In genomic region chr16:67565470-67566100, GRCh38 we compare ENCODE assay signal across 17 cellular contexts. TPM values are rescaled to one million over a fixed set of nuclear protein-coding genes. Genes with fewer than 3 reads are reported as not detected.
A peak's percentile ranks its signal among the peaks of the same experiment; 100 is the strongest.
DNase-seq lines count a peak whose midpoint lies in the region; ATAC-seq and TF ChIP-seq lines count a peak whose summit lies in the region.
"Had no signal": no experiment of that assay in that cellular context is flagged by ENCODE, and none has a peak within 500 bp of the region (broad histone marks: within the 10 kb centered on the region; RNA-seq: fewer than 3 reads in every experiment).

No MANE protein-coding gene starts in this region.

- H3K9me2 ChIP-seq in OCI-LY1 (ENCODE audit: low read depth, low read length) (no peaks in the 10 kb centered on the region), GM23248 (ENCODE audit: insufficient read depth) (no peaks in the 10 kb centered on the region)

- in situ Hi-C loops in GM23248 (cut with MboI), result no loop called here

- WGBS in GM23248 (ENCODE audit: low coverage in 1 of 2, low lambda C conversion rate in 2 of 2, missing lambda C conversion rate in 2 of 2), 2 experiments, result 92 to 97% methylated on average over 8 of the region's 8 CpGs

- intact Hi-C loops in Caco-2 (cut with micrococcal nuclease; ENCODE audit: unreplicated experiment), result no loop called here

- H3K4me1 ChIP-seq in BLaER1 (peaks cover 60% of the 10 kb centered on the region), Caco-2 (peaks cover 13% of the 10 kb centered on the region), OCI-LY1 (ENCODE audit: insufficient read depth, low read length, severe bottlenecking) (peaks cover 47% of the 10 kb centered on the region), GM23248 (ENCODE audit: insufficient read depth) (peaks cover 16% of the 10 kb centered on the region)

- H3K27ac Mint-ChIP-seq in Caco-2 (ENCODE audit: unreplicated experiment) (no peak overlapping the region), brain (no peak overlapping the region)
- H3K27ac Mint-ChIP-seq: dendritic cell treated with granulocyte-macrophage colony-stimulating factor and Interleukin-4, amounts not matched to agents 40 ng/mL and 50 ng/mL, for 4 days had no signal

- no peaks in the 10 kb centered on the region for H3K27me3 Mint-ChIP-seq in Caco-2 (ENCODE audit: insufficient read depth, unreplicated experiment)
- no peaks in the 10 kb centered on the region for H3K27me3 Mint-ChIP-seq in brain
- H3K27me3 Mint-ChIP-seq: dendritic cell treated with granulocyte-macrophage colony-stimulating factor and Interleukin-4, amounts not matched to agents 40 ng/mL and 50 ng/mL, for 4 days; progenitor cell of endocrine pancreas had no signal

- H3K4me3 Mint-ChIP-seq in Caco-2 (ENCODE audit: unreplicated experiment) (no peak overlapping the region), brain (peak overlapping the region in 3 of 5 experiments; percentile 47 to 95 (median 89))
- H3K4me3 Mint-ChIP-seq: dendritic cell treated with granulocyte-macrophage colony-stimulating factor and Interleukin-4, amounts not matched to agents 40 ng/mL and 50 ng/mL, for 4 days had no signal

- TSS peak; percentile 6 for BruUV-seq in Caco-2 (replicated peaks; lab: Mats Ljungman, UMichigan)

- H3K9me3 Mint-ChIP-seq in Caco-2 (ENCODE audit: unreplicated experiment) (no peaks in the 10 kb centered on the region), brain (no peaks in the 10 kb centered on the region)
- H3K9me3 Mint-ChIP-seq: dendritic cell treated with granulocyte-macrophage colony-stimulating factor and Interleukin-4, amounts not matched to agents 40 ng/mL and 50 ng/mL, for 4 days had no signal

- H2AFZ ChIP-seq in OCI-LY1 (ENCODE audit: low read length) (no peak overlapping the region), GM23248 (no peak overlapping the region)

- H3K27ac ChIP-seq in BLaER1 (peak overlapping the region; percentile 100), OCI-LY1 (ENCODE audit: low read depth, low read length, poor library complexity, severe bottlenecking) (peak overlapping the region; percentile 89), GM23248 (no peak overlapping the region)
- H3K27ac ChIP-seq: thoracic aorta had no signal

- peak overlapping the region; percentile 100 for H3K9ac ChIP-seq in BLaER1
- H3K9ac ChIP-seq in OCI-LY1 (ENCODE audit: low read length), result peak overlapping the region; percentile 95
- no peak overlapping the region for H3K9ac ChIP-seq in GM23248

- no peaks in the 10 kb centered on the region for H3K27me3 ChIP-seq in BLaER1
- H3K27me3 ChIP-seq in Caco-2 (replicated peaks; ENCODE audit: control insufficient read depth, insufficient read depth, low read length), result no peaks in the 10 kb centered on the region
- no peaks in the 10 kb centered on the region for H3K27me3 ChIP-seq in OCI-LY1 (ENCODE audit: insufficient read depth, low read length)
- H3K27me3 ChIP-seq in GM23248 (replicated peaks; ENCODE audit: insufficient read depth), result no peaks in the 10 kb centered on the region
- H3K27me3 ChIP-seq: heart right ventricle had no signal

- peaks cover 15% of the 10 kb centered on the region for H3K36me3 Mint-ChIP-seq in Caco-2 (ENCODE audit: insufficient read depth, unreplicated experiment)
- H3K36me3 Mint-ChIP-seq in brain, result peaks cover 3% of the 10 kb centered on the region

- no peaks in the 10 kb centered on the region for H3F3A ChIP-seq in OCI-LY1 (ENCODE audit: insufficient read depth, low read length)
- peaks cover 24% of the 10 kb centered on the region for H3F3A ChIP-seq in GM23248 (ENCODE audit: insufficient read depth)

- POLR2A ChIA-PET in Caco-2 (lab: Charles Lee), result no interaction called here

- DNase-seq in Caco-2, result no peak
- no peak for DNase-seq in GM23248
- DNase-seq in NCI-H774 (lab: John Stamatoyannopoulos, UW), result no peak
- DNase-seq in activated T-cell treated with anti-CD3 and anti-CD28 coated beads, Interleukin-2, amount 50 U/mL, for 48 hours, result no peak
- DNase-seq: heart right ventricle, IMR-90, left cardiac atrium, NCI-H1417, NCI-H446, SW 1271 had no signal

- H4K20me1 ChIP-seq in BLaER1 (peaks cover 58% of the 10 kb centered on the region), OCI-LY1 (ENCODE audit: insufficient read depth, low read length) (no peaks in the 10 kb centered on the region), GM23248 (ENCODE audit: insufficient read depth) (no peaks in the 10 kb centered on the region)

- CTCF ChIA-PET in Caco-2 (lab: Charles Lee), result interaction anchor here (0.6 kb wide), 1 partner anchor 18 kb away, joined by 5 read pairs; no protein-coding TSS in a partner anchor

- H3K4me1 Mint-ChIP-seq in Caco-2 (ENCODE audit: low read depth, unreplicated experiment), result peaks cover 20% of the 10 kb centered on the region
- H3K4me1 Mint-ChIP-seq in brain, result peaks cover 40% of the 10 kb centered on the region

- H3K36me3 ChIP-seq in BLaER1, result peaks cover 16% of the 10 kb centered on the region; the same call in 1 of the 2 replicates
- H3K36me3 ChIP-seq in Caco-2 (ENCODE audit: control insufficient read depth, insufficient read depth, low read length), result no peaks in the 10 kb centered on the region; the same call in 1 of the 2 replicates
- H3K36me3 ChIP-seq in OCI-LY1 (ENCODE audit: insufficient read depth, low read length), result 0 out of 2 replicates have a peak, but pooled peaks cover under 1% of the 10 kb centered on the region
- H3K36me3 ChIP-seq in GM23248 (ENCODE audit: low read depth), result no peaks in the 10 kb centered on the region
- H3K36me3 ChIP-seq: heart right ventricle, thoracic aorta had no signal

- ATAC-seq in HG03520 (IDR thresholded peaks at IDR 0.05; ENCODE audit: unreplicated experiment), result no peak
- ATAC-seq: heart right ventricle, left cardiac atrium had no signal

- H3K4me2 ChIP-seq in BLaER1 (peak overlapping the region; percentile 96), OCI-LY1 (ENCODE audit: low read length) (peak overlapping the region; percentile 81), GM23248 (ENCODE audit: unreplicated experiment) (no peak overlapping the region)

- H3K79me2 ChIP-seq in OCI-LY1 (ENCODE audit: insufficient read depth, low read length), result peaks cover 79% of the 10 kb centered on the region
- peaks cover 74% of the 10 kb centered on the region for H3K79me2 ChIP-seq in GM23248 (ENCODE audit: insufficient read depth)

- H3K9me3 ChIP-seq in BLaER1, result no peaks in the 10 kb centered on the region
- H3K9me3 ChIP-seq in Caco-2, result no peaks in the 10 kb centered on the region
- no peaks in the 10 kb centered on the region for H3K9me3 ChIP-seq in OCI-LY1 (ENCODE audit: low read length)
- H3K9me3 ChIP-seq in GM23248 (ENCODE audit: low read depth), result no peaks in the 10 kb centered on the region
- H3K9me3 ChIP-seq: heart right ventricle, thoracic aorta had no signal

- TF ChIP-seq CTCF in Caco-2 (IDR thresholded peaks at IDR 0.05; ENCODE audit: insufficient read depth in 1 of 2, low read depth in 1 of 2, low read length in 1 of 2, severe bottlenecking in 1 of 2, unreplicated experiment in 1 of 2), result no peak
- TF ChIP-seq CTCF in OCI-LY1 (IDR thresholded peaks at IDR 0.05; ENCODE audit: low read length), result no peak
- no peak for TF ChIP-seq CTCF in brain (conservative IDR thresholded peaks at IDR 0.05)

- peak overlapping the region; percentile 96; the same call in 1 of the 2 replicates for H3K4me3 ChIP-seq in BLaER1
- no peak overlapping the region for H3K4me3 ChIP-seq in Caco-2 (ENCODE audit: low read depth, low read length)
- H3K4me3 ChIP-seq in OCI-LY1 (ENCODE audit: low read depth, low read length, poor library complexity, severe bottlenecking), result peak overlapping the region; percentile 93
- no peak overlapping the region for H3K4me3 ChIP-seq in GM23248
- H3K4me3 ChIP-seq: thoracic aorta had no signal

RNA-seq across cellular contexts. Expression of gene CTCF, which starts 3.3 kb away (rescaled TPM):
- 60.8 and 67.8 TPM in 2 replicates for total RNA-seq in Caco-2 (2022)
- polyA plus RNA-seq in brain (ENCODE audit: insufficient read depth, low read depth, low replicate concordance) (58.2 TPM), GM23248 (2016; fragmentation: Nextera tagmentation; extraction: Ambion mirVana) (19.6 and 19.9 TPM in 2 replicates)
- total RNA-seq in GM23248 (2014; rRNA removed; shearing (Covaris generic)), result 21.9 and 30.7 TPM in 2 replicates

RNA-seq across cellular contexts. Expression of gene RIPOR1, which starts 37.0 kb away (rescaled TPM):
- total RNA-seq in Caco-2 (2022), result 87.9 and 90.4 TPM in 2 replicates
- polyA plus RNA-seq in brain (ENCODE audit: insufficient read depth, low read depth, low replicate concordance) (64.2 TPM), GM23248 (2016; fragmentation: Nextera tagmentation; extraction: Ambion mirVana) (91.6 and 95.0 TPM in 2 replicates)
- total RNA-seq in GM23248 (2014; rRNA removed; shearing (Covaris generic)), result 27.8 and 81.3 TPM in 2 replicates

Comparison
In these comparisons a context has a peak if more than half of its experiments do, and no peak if none do; other contexts are left out.
1. H3K4me3 ChIP-seq: peak in BLaER1 (single experiment) and OCI-LY1 (single experiment); none in Caco-2 (single experiment) and GM23248 (single experiment).